In genomic region chr4:165112258-165113156, GRCh38 we compare ENCODE assay signal across 8 cellular contexts. TPM values are rescaled to one million over a fixed set of nuclear protein-coding genes. Genes with fewer than 3 reads are reported as not detected.
DNase-seq lines count a peak whose midpoint lies in the region; ATAC-seq and TF ChIP-seq lines count a peak whose summit lies in the region.

TSS of gene TMEM192 (minus strand) at chr4:165112860. CDS start at chr4:165112773, 87 bp downstream.

- H2AFZ ChIP-seq in OCI-LY3 (ENCODE audit: low read depth, low read length), result peak within 1 kb of the TSS; percentile 86

- H3K4me2 ChIP-seq in OCI-LY3 (ENCODE audit: low read length), result peak within 1 kb of the TSS; percentile 91

- peaks cover 29% of the 10 kb centered on the region for H3K79me2 ChIP-seq in OCI-LY3 (ENCODE audit: low read length)

- DNase-seq in DMS114 treated with DMSO at 0.1 percent for 48 hours (lab: John Stamatoyannopoulos, UW; ENCODE audit: unreplicated experiment) (peak; percentile 92), HuH-7.5 (ENCODE audit: low spot score) (peak; percentile 86), epithelial cell of proximal tubule (ENCODE audit: low read depth) (no peak)
- DNase-seq in activated T-cell treated with anti-CD3 and anti-CD28 coated beads, Interleukin-2, amount 50 U/mL, for 1 hour, result peak; percentile 95
- DNase-seq in stimulated activated CD8-positive, alpha-beta memory T cell treated with anti-CD3 and anti-CD28 coated beads, Interleukin-4, amount 100 ng/mL, for 48 hours, result peak; percentile 94

- peak within 1 kb of the TSS; percentile 83 for H3K4me3 ChIP-seq in OCI-LY3 (ENCODE audit: low read length)
- peak within 1 kb of the TSS; percentile 72 for H3K4me3 ChIP-seq in epithelial cell of proximal tubule (ENCODE audit: low read depth, low read length)
- H3K4me3 ChIP-seq in mucosa of rectum (ENCODE audit: low read length in 2 of 2), result peak within 1 kb of the TSS; percentile 82 to 89

- H3K27ac ChIP-seq in OCI-LY3 (ENCODE audit: low read length), result peak within 1 kb of the TSS; percentile 39
- H3K27ac ChIP-seq in mucosa of rectum (ENCODE audit: low read depth in 2 of 2, low read length in 2 of 2), result peak within 1 kb of the TSS; percentile 81 to 82

- H3K4me1 ChIP-seq in OCI-LY3 (ENCODE audit: low read length), result peaks cover 16% of the 10 kb centered on the region
- H3K4me1 ChIP-seq in mucosa of rectum (ENCODE audit: control insufficient read depth in 2 of 2, insufficient read depth in 2 of 2, low read length in 2 of 2), result peaks cover 7 to 11% of the 10 kb centered on the region in 2 donors

- no peaks in the 10 kb centered on the region for H4K20me1 ChIP-seq in OCI-LY3 (ENCODE audit: insufficient read depth, low read length)

- H3K9me3 ChIP-seq in OCI-LY3 (ENCODE audit: insufficient read depth, low read length) (no peaks in the 10 kb centered on the region), mucosa of rectum (ENCODE audit: control insufficient read depth in 2 of 2, low read length in 2 of 2) (no peaks in the 10 kb centered on the region)

- peak; percentile 98 for ATAC-seq in GM21526 (IDR thresholded peaks at IDR 0.05; ENCODE audit: low FRiP score, unreplicated experiment)

- TF ChIP-seq CTCF in OCI-LY3 (IDR thresholded peaks at IDR 0.05; ENCODE audit: low read depth, low read length), result peak; percentile 61
- peak; percentile 35 for TF ChIP-seq CTCF in epithelial cell of proximal tubule (conservative IDR thresholded peaks at IDR 0.05; ENCODE audit: low read depth, low read length)

- peaks cover 5% of the 10 kb centered on the region for H3K36me3 ChIP-seq in OCI-LY3 (replicated peaks; ENCODE audit: low read depth, low read length)
- no peaks in the 10 kb centered on the region for H3K36me3 ChIP-seq in mucosa of rectum (ENCODE audit: control insufficient read depth in 2 of 2, insufficient read depth in 2 of 2, low read length in 2 of 2)

- H3K9ac ChIP-seq in OCI-LY3 (ENCODE audit: low read length) (peak within 1 kb of the TSS; percentile 71), mucosa of rectum (ENCODE audit: low read depth in 1 of 2, low read length in 2 of 2) (peak within 1 kb of the TSS; percentile 70 to 88)

- peaks cover 8% of the 10 kb centered on the region for H3K27me3 ChIP-seq in OCI-LY3 (ENCODE audit: low read depth, low read length)
- no peaks in the 10 kb centered on the region for H3K27me3 ChIP-seq in mucosa of rectum (ENCODE audit: control insufficient read depth in 2 of 2, insufficient read depth in 2 of 2, low read length in 2 of 2)

RNA-seq across cellular contexts. Expression of gene TMEM192, which starts in this region (rescaled TPM):
- total RNA-seq in epithelial cell of proximal tubule, result 9.0 and 14.5 TPM in 2 replicates
